Comparison of ENCODE assay signal across 1 cellular context in genomic region chr5:14200312-14200990, GRCh38.
TF ChIP-seq lines count a peak whose summit lies in the region.

No MANE protein-coding gene starts in this region.

TF ChIP-seq in IMR-90, 13 proteins besides CTCF, POLR2A, EP300 and RAD21:
- no peak for TF ChIP-seq MAZ (IDR thresholded peaks at IDR 0.05; ENCODE audit: borderline replicate concordance, low read depth, low read length)
- no peak for TF ChIP-seq RFX5 (IDR thresholded peaks at IDR 0.05; ENCODE audit: low read depth, low read length)
- no peak for TF ChIP-seq MAFK (IDR thresholded peaks at IDR 0.05; ENCODE audit: low read depth, low read length)
